8 cellular contexts compared by ENCODE assay signal in genomic region chrX:12955882-12956703, GRCh38. TPM values are rescaled to one million over a fixed set of nuclear protein-coding genes. Genes with fewer than 3 reads are reported as not detected.
DNase-seq lines count a peak whose midpoint lies in the region; ATAC-seq and TF ChIP-seq lines count a peak whose summit lies in the region.

No MANE protein-coding gene starts in this region.

- TF ChIP-seq CTCF in heart right ventricle (IDR thresholded peaks at IDR 0.05) (no peak), smooth muscle cell (IDR thresholded peaks at IDR 0.05; ENCODE audit: borderline replicate concordance, insufficient read depth, poor library complexity, severe bottlenecking) (no peak)

- no peaks in the 10 kb centered on the region for H3K9me3 ChIP-seq in heart right ventricle
- H3K9me3 ChIP-seq in smooth muscle cell (replicated peaks; ENCODE audit: low read depth) = no peaks in the 10 kb centered on the region

- intact Hi-C loops in heart right ventricle (cut with DNase I) = no loop called here

- H3K4me3 ChIP-seq in heart right ventricle = peak overlapping the region in 1 of 10 donors; percentile 39
- H3K4me3 ChIP-seq in smooth muscle cell = no peak overlapping the region

- peak overlapping the region; percentile 29 to 92 (median 79) for H3K27ac ChIP-seq in heart right ventricle
- peak overlapping the region; percentile 99 for H3K27ac ChIP-seq in smooth muscle cell (ENCODE audit: low read depth)

- no peaks in the 10 kb centered on the region for H3K36me3 ChIP-seq in heart right ventricle
- H3K36me3 ChIP-seq in smooth muscle cell (ENCODE audit: low read depth) = no peaks in the 10 kb centered on the region

- H3K27me3 ChIP-seq in heart right ventricle (peaks cover 0 to under 1% (median 0%) of the 10 kb centered on the region in 7 donors), smooth muscle cell (ENCODE audit: low read depth) (no peaks in the 10 kb centered on the region)

- no peaks in the 10 kb centered on the region for H3K79me2 ChIP-seq in smooth muscle cell (ENCODE audit: low read depth)

- H3K9ac ChIP-seq in smooth muscle cell (ENCODE audit: low read depth) = peak overlapping the region; percentile 92

- ATAC-seq in GM18867 (IDR thresholded peaks at IDR 0.05; ENCODE audit: unreplicated experiment) = peak; percentile 52
- ATAC-seq in HG03039 (IDR thresholded peaks at IDR 0.05; ENCODE audit: unreplicated experiment) = peak; percentile 37
- peak; percentile 68 to 93 (median 88) for ATAC-seq in heart right ventricle

- 48 to 55% methylated on average over 20 of the region's 20 CpGs for WGBS in heart right ventricle, 2 donors
- 34% methylated on average over 20 of the region's 20 CpGs for WGBS in smooth muscle cell (ENCODE audit: low lambda C conversion rate)

- peak overlapping the region; percentile 56 for H3K4me2 ChIP-seq in smooth muscle cell

- H3K4me1 ChIP-seq in heart right ventricle (peaks cover 0 to 70% (median 13%) of the 10 kb centered on the region in 9 donors), smooth muscle cell (ENCODE audit: low read depth) (peaks cover 12% of the 10 kb centered on the region)

- DNase-seq in RPMI7951 (ENCODE audit: low read depth) (peak; percentile 93), heart right ventricle (peak; percentile 56 to 59), smooth muscle cell (lab: John Stamatoyannopoulos, UW; ENCODE audit: unreplicated experiment) (peak; percentile 28), islet precursor cell (no peak), NCI-H2081 (lab: John Stamatoyannopoulos, UW) (no peak)
- peak; percentile 5 to 28 (median 16) for DNase-seq in activated naive CD4-positive, alpha-beta T cell (lab: John Stamatoyannopoulos, UW)

- H4K20me1 ChIP-seq in smooth muscle cell (ENCODE audit: low read depth) = no peaks in the 10 kb centered on the region

- peaks cover 20% of the 10 kb centered on the region for H3F3A ChIP-seq in smooth muscle cell (ENCODE audit: low read depth)

- H2AFZ ChIP-seq in smooth muscle cell (ENCODE audit: low read depth) = peak overlapping the region; percentile 86

RNA-seq across cellular contexts. Expression of gene TMSB4X, which starts 18.8 kb away (rescaled TPM):
- 3,554 and 3,782 TPM in 2 replicates for total RNA-seq in RPMI7951 (2014; rRNA removed; shearing (Covaris generic))
- total RNA-seq in heart right ventricle (1,000 to 10,000 TPM in 3 of 10 donors, 100 to 1,000 TPM in 7; 700 to 2,442 (median 850) TPM), smooth muscle cell (9,386 and 9,721 TPM in 2 replicates)
- polyA plus RNA-seq in heart right ventricle (1,000 to 10,000 TPM; 2,617 to 3,026 TPM), smooth muscle cell (11,762 and 12,637 TPM in 2 replicates)

RNA-seq across cellular contexts. Expression of gene TLR8, which starts 49.7 kb away (rescaled TPM):
- total RNA-seq in RPMI7951 (2014; rRNA removed; shearing (Covaris generic)) = not detected in 2 replicates
- total RNA-seq in heart right ventricle = 1 to 10 TPM in 4 of 10 donors, under 1 TPM in 6; 0.17 to 6.9 (median 0.67) TPM
- under 1 TPM; 0.07 to 0.23 TPM for polyA plus RNA-seq in heart right ventricle
- total RNA-seq in smooth muscle cell = not detected in 2 replicates
- polyA plus RNA-seq in smooth muscle cell = not detected in 2 replicates

Comparison
In these comparisons a context has a peak if more than half of its experiments do, and no peak if none do; other contexts are left out.
1. ATAC-seq: peak in every context shown above with its lines; median percentile 88 in heart right ventricle; 52 in GM18867; 37 in HG03039.
2. DNase-seq: peak in RPMI7951 (single experiment), activated naive CD4-positive, alpha-beta T cell (4 of 4), heart right ventricle (2 of 2) and smooth muscle cell (single experiment); none in islet precursor cell (single experiment) and NCI-H2081 (0 of 2).